1 cellular context compared by ENCODE assay signal in the genomic region with DNA sequence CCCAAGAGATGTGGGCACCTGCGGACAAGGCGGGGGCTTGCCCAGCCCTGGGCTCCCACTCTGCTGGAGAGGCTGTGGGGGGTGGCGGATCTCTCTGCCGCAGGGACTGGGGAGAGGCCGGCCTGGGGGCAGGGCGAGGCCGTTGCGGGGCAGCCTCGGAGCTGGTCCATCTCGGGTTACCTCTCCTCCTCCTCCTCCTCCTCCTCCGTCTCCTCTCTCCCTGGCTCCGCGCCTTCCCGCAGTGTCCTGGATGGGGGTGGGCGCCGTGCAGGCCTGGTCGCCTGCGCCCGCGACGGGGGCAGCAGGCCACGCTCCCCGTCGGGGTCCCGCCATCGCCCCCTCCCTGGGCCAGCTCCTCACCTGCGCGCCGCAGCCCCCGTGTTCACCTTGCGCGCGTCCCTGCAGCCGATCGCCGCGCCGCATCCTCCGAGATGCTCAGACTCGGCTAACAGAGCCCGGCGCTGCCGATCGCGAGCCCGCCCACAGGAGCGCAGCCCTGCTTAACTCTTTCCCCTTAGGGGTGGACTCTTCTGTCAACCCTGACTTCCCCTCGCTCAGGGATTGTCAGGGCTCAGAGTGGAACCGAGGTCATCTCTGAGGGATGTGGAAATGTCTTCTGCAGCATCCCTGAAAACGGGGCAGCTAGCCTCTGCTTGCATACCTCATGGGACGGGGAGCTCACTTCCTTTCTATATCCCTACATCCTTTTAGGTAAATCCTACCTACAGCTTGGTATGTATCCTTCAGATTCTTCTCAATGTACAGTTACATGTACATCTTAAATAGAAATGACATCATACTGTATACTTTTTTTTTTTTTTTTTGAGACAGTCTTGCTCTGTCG.
TF ChIP-seq lines count a peak whose summit lies in the region.

A gene (minus strand): TSS at position 447 of the 844 bp plus-strand sequence. CDS start 2,293 bp downstream, outside the sequence.

TF ChIP-seq in HEK293, 187 proteins besides CTCF, POLR2A, EP300 and RAD21 (continued from another document and continues in another):
- TF ChIP-seq, protein P1, sequence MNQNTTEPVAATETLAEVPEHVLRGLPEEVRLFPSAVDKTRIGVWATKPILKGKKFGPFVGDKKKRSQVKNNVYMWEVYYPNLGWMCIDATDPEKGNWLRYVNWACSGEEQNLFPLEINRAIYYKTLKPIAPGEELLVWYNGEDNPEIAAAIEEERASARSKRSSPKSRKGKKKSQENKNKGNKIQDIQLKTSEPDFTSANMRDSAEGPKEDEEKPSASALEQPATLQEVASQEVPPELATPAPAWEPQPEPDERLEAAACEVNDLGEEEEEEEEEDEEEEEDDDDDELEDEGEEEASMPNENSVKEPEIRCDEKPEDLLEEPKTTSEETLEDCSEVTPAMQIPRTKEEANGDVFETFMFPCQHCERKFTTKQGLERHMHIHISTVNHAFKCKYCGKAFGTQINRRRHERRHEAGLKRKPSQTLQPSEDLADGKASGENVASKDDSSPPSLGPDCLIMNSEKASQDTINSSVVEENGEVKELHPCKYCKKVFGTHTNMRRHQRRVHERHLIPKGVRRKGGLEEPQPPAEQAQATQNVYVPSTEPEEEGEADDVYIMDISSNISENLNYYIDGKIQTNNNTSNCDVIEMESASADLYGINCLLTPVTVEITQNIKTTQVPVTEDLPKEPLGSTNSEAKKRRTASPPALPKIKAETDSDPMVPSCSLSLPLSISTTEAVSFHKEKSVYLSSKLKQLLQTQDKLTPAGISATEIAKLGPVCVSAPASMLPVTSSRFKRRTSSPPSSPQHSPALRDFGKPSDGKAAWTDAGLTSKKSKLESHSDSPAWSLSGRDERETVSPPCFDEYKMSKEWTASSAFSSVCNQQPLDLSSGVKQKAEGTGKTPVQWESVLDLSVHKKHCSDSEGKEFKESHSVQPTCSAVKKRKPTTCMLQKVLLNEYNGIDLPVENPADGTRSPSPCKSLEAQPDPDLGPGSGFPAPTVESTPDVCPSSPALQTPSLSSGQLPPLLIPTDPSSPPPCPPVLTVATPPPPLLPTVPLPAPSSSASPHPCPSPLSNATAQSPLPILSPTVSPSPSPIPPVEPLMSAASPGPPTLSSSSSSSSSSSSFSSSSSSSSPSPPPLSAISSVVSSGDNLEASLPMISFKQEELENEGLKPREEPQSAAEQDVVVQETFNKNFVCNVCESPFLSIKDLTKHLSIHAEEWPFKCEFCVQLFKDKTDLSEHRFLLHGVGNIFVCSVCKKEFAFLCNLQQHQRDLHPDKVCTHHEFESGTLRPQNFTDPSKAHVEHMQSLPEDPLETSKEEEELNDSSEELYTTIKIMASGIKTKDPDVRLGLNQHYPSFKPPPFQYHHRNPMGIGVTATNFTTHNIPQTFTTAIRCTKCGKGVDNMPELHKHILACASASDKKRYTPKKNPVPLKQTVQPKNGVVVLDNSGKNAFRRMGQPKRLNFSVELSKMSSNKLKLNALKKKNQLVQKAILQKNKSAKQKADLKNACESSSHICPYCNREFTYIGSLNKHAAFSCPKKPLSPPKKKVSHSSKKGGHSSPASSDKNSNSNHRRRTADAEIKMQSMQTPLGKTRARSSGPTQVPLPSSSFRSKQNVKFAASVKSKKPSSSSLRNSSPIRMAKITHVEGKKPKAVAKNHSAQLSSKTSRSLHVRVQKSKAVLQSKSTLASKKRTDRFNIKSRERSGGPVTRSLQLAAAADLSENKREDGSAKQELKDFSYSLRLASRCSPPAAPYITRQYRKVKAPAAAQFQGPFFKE (tag by site-specific recombination; IDR thresholded peaks at IDR 0.05; ENCODE audit: borderline replicate concordance) = no peak
- no peak for TF ChIP-seq ZFP69B (tag by site-specific recombination; IDR thresholded peaks at IDR 0.05)
- no peak for TF ChIP-seq ZNF169 (tag by site-specific recombination; IDR thresholded peaks at IDR 0.05)
- no peak for TF ChIP-seq ZNF138 (tag by site-specific recombination; IDR thresholded peaks at IDR 0.05; ENCODE audit: borderline replicate concordance)
- no peak for TF ChIP-seq ZNF707 (tag by site-specific recombination; IDR thresholded peaks at IDR 0.05)
- TF ChIP-seq, protein P2, sequence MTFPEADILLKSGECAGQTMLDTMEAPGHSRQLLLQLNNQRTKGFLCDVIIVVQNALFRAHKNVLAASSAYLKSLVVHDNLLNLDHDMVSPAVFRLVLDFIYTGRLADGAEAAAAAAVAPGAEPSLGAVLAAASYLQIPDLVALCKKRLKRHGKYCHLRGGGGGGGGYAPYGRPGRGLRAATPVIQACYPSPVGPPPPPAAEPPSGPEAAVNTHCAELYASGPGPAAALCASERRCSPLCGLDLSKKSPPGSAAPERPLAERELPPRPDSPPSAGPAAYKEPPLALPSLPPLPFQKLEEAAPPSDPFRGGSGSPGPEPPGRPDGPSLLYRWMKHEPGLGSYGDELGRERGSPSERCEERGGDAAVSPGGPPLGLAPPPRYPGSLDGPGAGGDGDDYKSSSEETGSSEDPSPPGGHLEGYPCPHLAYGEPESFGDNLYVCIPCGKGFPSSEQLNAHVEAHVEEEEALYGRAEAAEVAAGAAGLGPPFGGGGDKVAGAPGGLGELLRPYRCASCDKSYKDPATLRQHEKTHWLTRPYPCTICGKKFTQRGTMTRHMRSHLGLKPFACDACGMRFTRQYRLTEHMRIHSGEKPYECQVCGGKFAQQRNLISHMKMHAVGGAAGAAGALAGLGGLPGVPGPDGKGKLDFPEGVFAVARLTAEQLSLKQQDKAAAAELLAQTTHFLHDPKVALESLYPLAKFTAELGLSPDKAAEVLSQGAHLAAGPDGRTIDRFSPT (tag by site-specific recombination; IDR thresholded peaks at IDR 0.05) = peak; percentile 83
- TF ChIP-seq, protein P3, sequence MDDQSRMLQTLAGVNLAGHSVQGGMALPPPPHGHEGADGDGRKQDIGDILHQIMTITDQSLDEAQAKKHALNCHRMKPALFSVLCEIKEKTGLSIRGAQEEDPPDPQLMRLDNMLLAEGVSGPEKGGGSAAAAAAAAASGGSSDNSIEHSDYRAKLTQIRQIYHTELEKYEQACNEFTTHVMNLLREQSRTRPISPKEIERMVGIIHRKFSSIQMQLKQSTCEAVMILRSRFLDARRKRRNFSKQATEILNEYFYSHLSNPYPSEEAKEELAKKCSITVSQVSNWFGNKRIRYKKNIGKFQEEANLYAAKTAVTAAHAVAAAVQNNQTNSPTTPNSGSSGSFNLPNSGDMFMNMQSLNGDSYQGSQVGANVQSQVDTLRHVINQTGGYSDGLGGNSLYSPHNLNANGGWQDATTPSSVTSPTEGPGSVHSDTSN (CRISPR knock-in tag; IDR thresholded peaks at IDR 0.05) = no peak
- no peak for TF ChIP-seq ZNF433 (tag by site-specific recombination; IDR thresholded peaks at IDR 0.05; ENCODE audit: low read depth)
- no peak for TF ChIP-seq ZNF211 (tag by site-specific recombination; IDR thresholded peaks at IDR 0.05; ENCODE audit: low read depth)
- TF ChIP-seq, protein P4, sequence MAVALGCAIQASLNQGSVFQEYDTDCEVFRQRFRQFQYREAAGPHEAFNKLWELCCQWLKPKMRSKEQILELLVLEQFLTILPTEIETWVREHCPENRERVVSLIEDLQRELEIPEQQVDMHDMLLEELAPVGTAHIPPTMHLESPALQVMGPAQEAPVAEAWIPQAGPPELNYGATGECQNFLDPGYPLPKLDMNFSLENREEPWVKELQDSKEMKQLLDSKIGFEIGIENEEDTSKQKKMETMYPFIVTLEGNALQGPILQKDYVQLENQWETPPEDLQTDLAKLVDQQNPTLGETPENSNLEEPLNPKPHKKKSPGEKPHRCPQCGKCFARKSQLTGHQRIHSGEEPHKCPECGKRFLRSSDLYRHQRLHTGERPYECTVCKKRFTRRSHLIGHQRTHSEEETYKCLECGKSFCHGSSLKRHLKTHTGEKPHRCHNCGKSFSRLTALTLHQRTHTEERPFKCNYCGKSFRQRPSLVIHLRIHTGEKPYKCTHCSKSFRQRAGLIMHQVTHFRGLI (tag by site-specific recombination; IDR thresholded peaks at IDR 0.05) = 0 out of 2 replicates have a peak, but pooled peaks have one; percentile 21
- TF ChIP-seq ZNF571 (tag by site-specific recombination; IDR thresholded peaks at IDR 0.05) = no peak
- TF ChIP-seq ZNF202 (tag by site-specific recombination; IDR thresholded peaks at IDR 0.05; ENCODE audit: borderline replicate concordance) = no peak
- TF ChIP-seq, protein P5, sequence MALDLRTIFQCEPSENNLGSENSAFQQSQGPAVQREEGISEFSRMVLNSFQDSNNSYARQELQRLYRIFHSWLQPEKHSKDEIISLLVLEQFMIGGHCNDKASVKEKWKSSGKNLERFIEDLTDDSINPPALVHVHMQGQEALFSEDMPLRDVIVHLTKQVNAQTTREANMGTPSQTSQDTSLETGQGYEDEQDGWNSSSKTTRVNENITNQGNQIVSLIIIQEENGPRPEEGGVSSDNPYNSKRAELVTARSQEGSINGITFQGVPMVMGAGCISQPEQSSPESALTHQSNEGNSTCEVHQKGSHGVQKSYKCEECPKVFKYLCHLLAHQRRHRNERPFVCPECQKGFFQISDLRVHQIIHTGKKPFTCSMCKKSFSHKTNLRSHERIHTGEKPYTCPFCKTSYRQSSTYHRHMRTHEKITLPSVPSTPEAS (tag by site-specific recombination; IDR thresholded peaks at IDR 0.05) = peak; percentile 46; the same call in 1 of the 2 replicates
- TF ChIP-seq ZBTB20 (tag by site-specific recombination; IDR thresholded peaks at IDR 0.05) = no peak; the same call in 1 of the 2 replicates
- TF ChIP-seq OSR2 (tag by site-specific recombination; IDR thresholded peaks at IDR 0.05) = no peak
- no peak for TF ChIP-seq ZNF175 (tag by site-specific recombination; IDR thresholded peaks at IDR 0.05)
- TF ChIP-seq ZNF174 (tag by site-specific recombination; IDR thresholded peaks at IDR 0.05) = no peak
- 0 out of 2 replicates have a peak, but pooled peaks have one; percentile 29 for TF ChIP-seq ZNF623 (tag by site-specific recombination; IDR thresholded peaks at IDR 0.05)
- no peak for TF ChIP-seq ZNF302 (tag by site-specific recombination; IDR thresholded peaks at IDR 0.05; ENCODE audit: low read depth)
- TF ChIP-seq, protein P6, sequence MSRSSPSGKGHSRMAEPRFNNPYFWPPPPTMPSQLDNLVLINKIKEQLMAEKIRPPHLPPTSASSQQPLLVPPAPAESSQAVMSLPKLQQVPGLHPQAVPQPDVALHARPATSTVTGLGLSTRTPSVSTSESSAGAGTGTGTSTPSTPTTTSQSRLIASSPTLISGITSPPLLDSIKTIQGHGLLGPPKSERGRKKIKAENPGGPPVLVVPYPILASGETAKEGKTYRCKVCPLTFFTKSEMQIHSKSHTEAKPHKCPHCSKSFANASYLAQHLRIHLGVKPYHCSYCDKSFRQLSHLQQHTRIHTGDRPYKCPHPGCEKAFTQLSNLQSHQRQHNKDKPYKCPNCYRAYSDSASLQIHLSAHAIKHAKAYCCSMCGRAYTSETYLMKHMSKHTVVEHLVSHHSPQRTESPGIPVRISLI (tag by site-specific recombination; IDR thresholded peaks at IDR 0.05) = peak; percentile 66; the same call in 1 of the 2 replicates
- no peak for TF ChIP-seq ZFP37 (tag by site-specific recombination; IDR thresholded peaks at IDR 0.05)
- TF ChIP-seq GFI1B (tag by site-specific recombination; IDR thresholded peaks at IDR 0.05) = no peak
- TF ChIP-seq, protein P7, sequence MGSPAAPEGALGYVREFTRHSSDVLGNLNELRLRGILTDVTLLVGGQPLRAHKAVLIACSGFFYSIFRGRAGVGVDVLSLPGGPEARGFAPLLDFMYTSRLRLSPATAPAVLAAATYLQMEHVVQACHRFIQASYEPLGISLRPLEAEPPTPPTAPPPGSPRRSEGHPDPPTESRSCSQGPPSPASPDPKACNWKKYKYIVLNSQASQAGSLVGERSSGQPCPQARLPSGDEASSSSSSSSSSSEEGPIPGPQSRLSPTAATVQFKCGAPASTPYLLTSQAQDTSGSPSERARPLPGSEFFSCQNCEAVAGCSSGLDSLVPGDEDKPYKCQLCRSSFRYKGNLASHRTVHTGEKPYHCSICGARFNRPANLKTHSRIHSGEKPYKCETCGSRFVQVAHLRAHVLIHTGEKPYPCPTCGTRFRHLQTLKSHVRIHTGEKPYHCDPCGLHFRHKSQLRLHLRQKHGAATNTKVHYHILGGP (tag by site-specific recombination; IDR thresholded peaks at IDR 0.05) = no peak
- no peak for TF ChIP-seq ZNF416 (tag by site-specific recombination; IDR thresholded peaks at IDR 0.05)
- no peak for TF ChIP-seq HOXD13 (CRISPR knock-in tag; IDR thresholded peaks at IDR 0.05; ENCODE audit: borderline replicate concordance)
- no peak; the same call in 1 of the 2 replicates for TF ChIP-seq ZNF335 (tag by site-specific recombination; conservative IDR thresholded peaks at IDR 0.05)
- TF ChIP-seq, protein P8, sequence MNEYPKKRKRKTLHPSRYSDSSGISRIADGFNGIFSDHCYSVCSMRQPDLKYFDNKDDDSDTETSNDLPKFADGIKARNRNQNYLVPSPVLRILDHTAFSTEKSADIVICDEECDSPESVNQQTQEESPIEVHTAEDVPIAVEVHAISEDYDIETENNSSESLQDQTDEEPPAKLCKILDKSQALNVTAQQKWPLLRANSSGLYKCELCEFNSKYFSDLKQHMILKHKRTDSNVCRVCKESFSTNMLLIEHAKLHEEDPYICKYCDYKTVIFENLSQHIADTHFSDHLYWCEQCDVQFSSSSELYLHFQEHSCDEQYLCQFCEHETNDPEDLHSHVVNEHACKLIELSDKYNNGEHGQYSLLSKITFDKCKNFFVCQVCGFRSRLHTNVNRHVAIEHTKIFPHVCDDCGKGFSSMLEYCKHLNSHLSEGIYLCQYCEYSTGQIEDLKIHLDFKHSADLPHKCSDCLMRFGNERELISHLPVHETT (tag by site-specific recombination; IDR thresholded peaks at IDR 0.05) = peak; percentile 81
- TF ChIP-seq ZNF10 (tag by site-specific recombination; IDR thresholded peaks at IDR 0.05) = 0 out of 2 replicates have a peak, but pooled peaks have one; percentile 57
- no peak for TF ChIP-seq ZNF837 (tag by site-specific recombination; IDR thresholded peaks at IDR 0.05)
- TF ChIP-seq, protein P9, sequence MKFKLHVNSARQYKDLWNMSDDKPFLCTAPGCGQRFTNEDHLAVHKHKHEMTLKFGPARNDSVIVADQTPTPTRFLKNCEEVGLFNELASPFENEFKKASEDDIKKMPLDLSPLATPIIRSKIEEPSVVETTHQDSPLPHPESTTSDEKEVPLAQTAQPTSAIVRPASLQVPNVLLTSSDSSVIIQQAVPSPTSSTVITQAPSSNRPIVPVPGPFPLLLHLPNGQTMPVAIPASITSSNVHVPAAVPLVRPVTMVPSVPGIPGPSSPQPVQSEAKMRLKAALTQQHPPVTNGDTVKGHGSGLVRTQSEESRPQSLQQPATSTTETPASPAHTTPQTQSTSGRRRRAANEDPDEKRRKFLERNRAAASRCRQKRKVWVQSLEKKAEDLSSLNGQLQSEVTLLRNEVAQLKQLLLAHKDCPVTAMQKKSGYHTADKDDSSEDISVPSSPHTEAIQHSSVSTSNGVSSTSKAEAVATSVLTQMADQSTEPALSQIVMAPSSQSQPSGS (tag by site-specific recombination; IDR thresholded peaks at IDR 0.05; ENCODE audit: low read depth) = peak; percentile 89
- TF ChIP-seq ZNF561 (tag by site-specific recombination; IDR thresholded peaks at IDR 0.05; ENCODE audit: borderline replicate concordance) = 0 out of 2 replicates have a peak, but pooled peaks have one; percentile 63
- TF ChIP-seq SP7 (tag by site-specific recombination; IDR thresholded peaks at IDR 0.05) = peak; percentile 63
- TF ChIP-seq, protein P10, sequence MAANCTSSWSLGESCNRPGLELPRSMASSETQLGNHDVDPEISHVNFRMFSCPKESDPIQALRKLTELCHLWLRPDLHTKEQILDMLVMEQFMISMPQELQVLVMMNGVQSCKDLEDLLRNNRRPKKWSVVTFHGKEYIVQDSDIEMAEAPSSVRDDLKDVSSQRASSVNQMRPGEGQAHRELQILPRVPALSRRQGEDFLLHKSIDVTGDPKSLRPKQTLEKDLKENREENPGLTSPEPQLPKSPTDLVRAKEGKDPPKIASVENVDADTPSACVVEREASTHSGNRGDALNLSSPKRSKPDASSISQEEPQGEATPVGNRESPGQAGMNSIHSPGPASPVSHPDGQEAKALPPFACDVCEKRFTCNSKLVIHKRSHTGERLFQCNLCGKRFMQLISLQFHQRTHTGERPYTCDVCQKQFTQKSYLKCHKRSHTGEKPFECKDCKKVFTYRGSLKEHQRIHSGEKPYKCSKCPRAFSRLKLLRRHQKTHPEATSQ (tag by site-specific recombination; IDR thresholded peaks at IDR 0.05) = no peak
- no peak for TF ChIP-seq HOXA7 (CRISPR knock-in tag; IDR thresholded peaks at IDR 0.05; ENCODE audit: borderline replicate concordance)
